In the genomic region with DNA sequence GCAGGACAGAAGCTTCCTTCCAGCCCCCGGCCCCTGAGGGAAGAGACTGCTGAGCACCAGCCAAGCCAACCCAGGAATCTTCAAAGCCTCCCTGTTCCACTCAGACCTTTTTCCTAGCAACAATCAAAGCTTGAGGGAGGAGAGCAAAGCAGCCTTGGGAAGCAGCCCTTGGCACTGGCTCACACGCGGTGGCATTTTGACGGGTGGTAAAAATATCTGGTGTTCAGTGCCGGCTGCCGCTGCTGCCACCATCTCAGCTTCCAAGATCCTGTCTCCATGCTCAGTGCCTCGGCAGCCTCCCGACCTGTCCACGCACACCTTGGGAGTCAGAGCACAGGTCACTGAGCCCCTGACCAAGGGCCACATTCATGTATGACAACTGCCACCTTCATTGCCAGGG, we compare ENCODE assay signal across 24 cellular contexts.
"Had no signal": no experiment of that assay in that cellular context is flagged by ENCODE, and none has a peak within 500 bp of the region (broad histone marks: within the 10 kb centered on the region; RNA-seq: fewer than 3 reads in every experiment).

No MANE protein-coding gene starts in this region.

- H3K4me1 Mint-ChIP-seq: activated B cell treated with CpG ODN at 0.5 μM for 24 hours; activated naive CD8-positive, alpha-beta T cell treated with anti-CD3 and anti-CD28 coated beads, Interleukin-2, amount 10 ng/mL, durations not matched to agents 7 days and 5 days; stimulated activated memory B cell treated with anti-CD40 and anti-IgM and Interleukin-4, amounts not matched to agents 10 μg/mL and 1 μg/mL and 100 μg/mL, for 72 hours had no signal

- H3K9me3 Mint-ChIP-seq: activated B cell treated with CpG ODN at 0.5 μM for 24 hours; activated naive CD4-positive, alpha-beta T cell treated with anti-CD3 and anti-CD28 coated beads for 36 hours; activated naive CD8-positive, alpha-beta T cell treated with anti-CD3 and anti-CD28 coated beads, Interleukin-2, amount 10 ng/mL, durations not matched to agents 7 days and 5 days; nephron; stimulated activated memory B cell treated with anti-CD40 and anti-IgM and Interleukin-4, amounts not matched to agents 10 μg/mL and 1 μg/mL and 100 μg/mL, for 72 hours; T-helper 1 cell treated with Interleukin-12 subunit alpha and Interleukin-12 subunit beta and Interleukin-4 antibody, amounts not matched to agents 30 μg/mL and 1 μg/mL, for 36 hours; type B pancreatic cell had no signal

- H3K4me2 ChIP-seq: smooth muscle cell had no signal

- H3K9me3 ChIP-seq: sigmoid colon, stomach, testis, vagina had no signal

- H3K4me1 ChIP-seq: parathyroid adenoma, sigmoid colon, testis, vagina had no signal

- H3K4me3 Mint-ChIP-seq: activated B cell treated with CpG ODN at 0.5 μM for 24 hours; activated naive CD4-positive, alpha-beta T cell treated with anti-CD3 and anti-CD28 coated beads for 36 hours; activated naive CD8-positive, alpha-beta T cell treated with anti-CD3 and anti-CD28 coated beads, Interleukin-2, amount 10 ng/mL, durations not matched to agents 7 days and 5 days; nephron; stimulated activated memory B cell treated with anti-CD40 and anti-IgM and Interleukin-4, amounts not matched to agents 10 μg/mL and 1 μg/mL and 100 μg/mL, for 72 hours; T-helper 1 cell treated with Interleukin-12 subunit alpha and Interleukin-12 subunit beta and Interleukin-4 antibody, amounts not matched to agents 30 μg/mL and 1 μg/mL, for 36 hours; type B pancreatic cell had no signal

- H3K79me2 ChIP-seq: parathyroid adenoma had no signal

- ATAC-seq: left lobe of liver; stimulated activated memory B cell treated with anti-CD40 and anti-IgM and Interleukin-4, amounts not matched to agents 10 μg/mL and 1 μg/mL and 100 μg/mL, for 72 hours had no signal

- H3K27me3 ChIP-seq: brain microvascular endothelial cell, sigmoid colon, stomach, testis, vagina had no signal

- H3K9ac ChIP-seq: parathyroid adenoma had no signal

- H3K36me3 Mint-ChIP-seq: activated naive CD8-positive, alpha-beta T cell treated with anti-CD3 and anti-CD28 coated beads, Interleukin-2, amount 10 ng/mL, durations not matched to agents 7 days and 5 days; stimulated activated memory B cell treated with anti-CD40 and anti-IgM and Interleukin-4, amounts not matched to agents 10 μg/mL and 1 μg/mL and 100 μg/mL, for 72 hours; type B pancreatic cell had no signal

- H3K4me3 ChIP-seq: coronary artery, sigmoid colon, smooth muscle cell, stomach, testis, vagina had no signal

- H3K27me3 Mint-ChIP-seq: activated naive CD8-positive, alpha-beta T cell treated with anti-CD3 and anti-CD28 coated beads, Interleukin-2, amount 10 ng/mL, durations not matched to agents 7 days and 5 days had no signal

- H2AFZ ChIP-seq: parathyroid adenoma had no signal

- H3K27ac ChIP-seq: brain microvascular endothelial cell, coronary artery, epithelial cell of prostate, parathyroid adenoma, sigmoid colon, stomach, testis, vagina had no signal

- H3K36me3 ChIP-seq: brain microvascular endothelial cell, sigmoid colon, stomach, vagina had no signal

- DNase-seq: activated B cell treated with CpG ODN at 0.5 μM for 24 hours; activated CD4-positive, alpha-beta T cell treated with anti-CD3 and anti-CD28 coated beads for 4 hours; activated CD4-positive, alpha-beta T cell treated with anti-CD3 and anti-CD28 coated beads, Interleukin-2, amount 50 U/mL, for 48 hours; activated CD8-positive, alpha-beta memory T cell treated with anti-CD3 and anti-CD28 coated beads, Interleukin-2, amount 50 U/mL, for 48 hours; activated naive CD4-positive, alpha-beta T cell treated with anti-CD3 and anti-CD28 coated beads for 36 hours; activated naive CD8-positive, alpha-beta T cell treated with anti-CD3 and anti-CD28 coated beads, Interleukin-2, amount 10 ng/mL, durations not matched to agents 7 days and 5 days; activated T-cell treated with anti-CD3 and anti-CD28 coated beads, Interleukin-2, amount 50 U/mL, for 48 hours; brain microvascular endothelial cell; central memory CD4-positive, alpha-beta T cell; kidney; sigmoid colon; stimulated activated CD4-positive, alpha-beta T cell treated with anti-CD3 and anti-CD28 coated beads, Interleukin-15, amount 100 ng/mL, for 24 hours; stomach; testis had no signal

- H3K27ac Mint-ChIP-seq: activated B cell treated with CpG ODN at 0.5 μM for 24 hours; activated naive CD4-positive, alpha-beta T cell treated with anti-CD3 and anti-CD28 coated beads for 36 hours; activated naive CD8-positive, alpha-beta T cell treated with anti-CD3 and anti-CD28 coated beads, Interleukin-2, amount 10 ng/mL, durations not matched to agents 7 days and 5 days; nephron; stimulated activated memory B cell treated with anti-CD40 and anti-IgM and Interleukin-4, amounts not matched to agents 10 μg/mL and 1 μg/mL and 100 μg/mL, for 72 hours; T-helper 1 cell treated with Interleukin-12 subunit alpha and Interleukin-12 subunit beta and Interleukin-4 antibody, amounts not matched to agents 30 μg/mL and 1 μg/mL, for 36 hours; type B pancreatic cell had no signal
